5 cellular contexts compared by ENCODE assay signal in the genomic region with DNA sequence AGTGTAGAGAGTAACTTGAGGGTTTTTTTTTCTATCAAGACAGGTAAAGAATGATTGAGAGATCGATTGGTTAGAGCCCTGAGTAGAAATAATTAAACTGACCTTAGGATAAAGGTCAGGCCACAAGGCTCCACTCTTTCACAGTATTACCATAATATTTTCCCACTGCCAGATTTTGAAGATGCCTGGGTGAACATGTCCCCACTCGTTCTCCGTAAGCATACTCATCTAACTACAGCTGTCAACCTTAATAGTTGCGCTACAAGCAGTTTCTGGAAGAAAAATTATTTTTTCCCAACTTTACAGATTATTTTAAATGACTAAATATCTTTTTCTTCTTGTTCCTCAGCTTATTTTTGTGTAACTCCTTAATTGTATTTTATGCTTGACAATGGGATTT.
"Had no signal": no experiment of that assay in that cellular context is flagged by ENCODE, and none has a peak within 500 bp of the region (broad histone marks: within the 10 kb centered on the region; RNA-seq: fewer than 3 reads in every experiment).

No MANE protein-coding gene starts in this region.

- H3K4me3 ChIP-seq: GM23338 had no signal

- H3K27ac ChIP-seq: HL-60 had no signal

- DNase-seq: H9, HCEC 1CT, KBM-7 had no signal
